Comparison of ENCODE assay signal across 8 cellular contexts in the genomic region with DNA sequence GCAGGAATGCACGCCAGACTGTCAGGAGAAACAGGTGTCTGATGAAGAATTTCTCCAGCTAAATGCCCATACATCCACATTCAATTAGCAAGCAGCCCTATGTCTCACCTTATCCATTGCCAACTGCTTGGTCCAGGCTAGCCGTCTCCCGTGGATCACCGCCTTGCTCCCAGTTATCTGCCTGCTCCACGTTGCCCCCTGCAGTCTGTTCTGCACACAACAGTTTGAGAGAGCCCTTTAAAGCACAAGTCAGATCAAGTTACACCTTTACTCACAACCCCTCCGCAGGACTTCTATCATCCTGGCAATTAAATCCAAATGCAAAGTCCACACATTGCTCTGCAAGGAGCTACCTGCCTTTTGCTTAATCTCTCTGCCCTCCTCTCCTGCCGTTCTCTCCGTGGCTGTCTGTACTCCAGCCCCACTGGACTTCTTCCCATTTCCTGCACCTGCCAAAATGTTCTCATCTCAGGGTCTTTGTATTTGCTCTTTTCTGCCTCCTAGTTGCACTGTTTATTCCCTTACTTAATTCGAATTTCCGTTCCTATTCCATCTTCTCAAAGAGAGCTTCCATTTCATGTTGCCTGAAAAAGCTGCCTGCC.
DNase-seq lines count a peak whose midpoint lies in the region; ATAC-seq and TF ChIP-seq lines count a peak whose summit lies in the region.

No MANE protein-coding gene starts in this region.

- H4K20me1 ChIP-seq in hepatocyte (ENCODE audit: insufficient read depth, poor library complexity, severe bottlenecking) = no peaks in the 10 kb centered on the region

- TF ChIP-seq CTCF in hepatocyte (IDR thresholded peaks at IDR 0.05; ENCODE audit: poor library complexity) = peak; percentile 63

- WGBS in hepatocyte (ENCODE audit: low lambda C conversion rate, missing lambda C conversion rate) = 16% methylated on average over 10 of the region's 10 CpGs

- H3K4me3 ChIP-seq in hepatocyte = no peak overlapping the region

- no peak overlapping the region for H3K4me2 ChIP-seq in hepatocyte

- no peak overlapping the region for H2AFZ ChIP-seq in hepatocyte

- H3K36me3 ChIP-seq in hepatocyte (replicated peaks; ENCODE audit: insufficient read depth, low read depth) = no peaks in the 10 kb centered on the region

- no peaks in the 10 kb centered on the region for H3K9me3 ChIP-seq in hepatocyte (ENCODE audit: low read depth)

- ATAC-seq in HG03175 (IDR thresholded peaks at IDR 0.05; ENCODE audit: unreplicated experiment) (no peak), HG02840 (IDR thresholded peaks at IDR 0.05; ENCODE audit: low FRiP score, unreplicated experiment) (no peak), HG03378 (IDR thresholded peaks at IDR 0.05; ENCODE audit: unreplicated experiment) (no peak)

- no peak overlapping the region for H3K27ac ChIP-seq in hepatocyte

- H3K79me2 ChIP-seq in hepatocyte = no peaks in the 10 kb centered on the region

- H3K27me3 ChIP-seq in hepatocyte = no peaks in the 10 kb centered on the region

- no peaks in the 10 kb centered on the region for H3K4me1 ChIP-seq in hepatocyte (ENCODE audit: insufficient read depth)

- no peaks in the 10 kb centered on the region for H3K9me2 ChIP-seq in hepatocyte (replicated peaks; ENCODE audit: insufficient read depth)

- DNase-seq in DMS153 (lab: John Stamatoyannopoulos, UW) (peak; percentile 48), HuH-7 (ENCODE audit: low spot score) (peak; percentile 46), SW480 (ENCODE audit: low spot score) (peak; percentile 56), hepatocyte (ENCODE audit: low spot score) (peak; percentile 69)
- peak; percentile 23 for DNase-seq in stimulated activated CD4-positive, alpha-beta T cell treated with anti-CD3 and anti-CD28 coated beads, Interleukin-1b, Interleukin-23, amount 100 ng/mL, for 48 hours
